In genomic region chr1:7229186-7229585, GRCh38 we compare ENCODE assay signal across 21 cellular contexts.
DNase-seq lines count a peak whose midpoint lies in the region; ATAC-seq, FAIRE-seq and TF ChIP-seq lines count a peak whose summit lies in the region.
"Had no signal": no experiment of that assay in that cellular context is flagged by ENCODE, and none has a peak within 500 bp of the region (broad histone marks: within the 10 kb centered on the region; RNA-seq: fewer than 3 reads in every experiment).

No MANE protein-coding gene starts in this region.

- peak overlapping the region; percentile 52 to 81; a peak in 5 of 6 replicates for H3K27ac ChIP-seq in A549
- no peak overlapping the region for H3K27ac ChIP-seq in Karpas-422 (ENCODE audit: low read length)
- no peak overlapping the region for H3K27ac ChIP-seq in colonic mucosa

- TF ChIP-seq EP300 in A549 (IDR thresholded peaks at IDR 0.05), result no peak

- no peak for TF ChIP-seq RAD21 in A549 (conservative IDR thresholded peaks at IDR 0.05 in 1 of 2, IDR thresholded peaks at IDR 0.05 in 1 of 2)

- H3K4me2 ChIP-seq in A549 (no peak overlapping the region), Karpas-422 (ENCODE audit: low read depth, low read length, poor library complexity, severe bottlenecking) (no peak overlapping the region)

- TF ChIP-seq CTCF in A549 (IDR thresholded peaks at IDR 0.05) (no peak), colonic mucosa (IDR thresholded peaks at IDR 0.05) (no peak)

- peak in 1 of 2 experiments; percentile 39; a peak in 1 of 6 replicates for ATAC-seq in A549
- ATAC-seq: Right ventricle myocardium inferior had no signal

- no peak for FAIRE-seq in A549 (lab: Jason Lieb, UNC)
- FAIRE-seq: A204.1, GM18507, GM19239, HTR-8/SVneo had no signal

- POLR2A ChIA-PET in A549 (lab: Yijun Ruan, JAX), result no interaction called here

- CTCF ChIA-PET in A549 (lab: Yijun Ruan, JAX), result interaction anchor here (1.3 to 1.6 kb wide), 2 partner anchors 9 to 186 kb away, joined by 3 to 6 read pairs; no protein-coding TSS in a partner anchor

- 70% methylated on average over 2 of the region's 4 CpGs for WGBS in A549 (ENCODE audit: missing lambda C conversion rate)

- H3K4me3 ChIP-seq in A549 (no peak overlapping the region), Karpas-422 (ENCODE audit: low read length) (no peak overlapping the region), colonic mucosa (no peak overlapping the region)

- no peak for TF ChIP-seq POLR2A in A549 (IDR thresholded peaks at IDR 0.05; ENCODE audit: low read length)

- no peak overlapping the region for H2AFZ ChIP-seq in Karpas-422 (ENCODE audit: low read length)

- intact Hi-C loops in colonic mucosa (cut with DNase I), result loop anchor here (10.0 kb wide), 1 partner anchor 306 kb away; no protein-coding TSS in a partner anchor

- peak; percentile 37 for DNase-seq in NCI-H146 (lab: John Stamatoyannopoulos, UW)
- DNase-seq in NCI-H146 treated with DMSO at 0.1 percent for 48 hours (lab: John Stamatoyannopoulos, UW; ENCODE audit: unreplicated experiment), result no peak
- no peak for DNase-seq in A549 (ENCODE audit: low read depth in 1 of 2, low spot score in 1 of 2)
- peak; percentile 34 for DNase-seq in Karpas-422
- DNase-seq in colonic mucosa, result peak; percentile 12
- DNase-seq in NCI-H2171 treated with DMSO at 0.1 percent for 48 hours (lab: John Stamatoyannopoulos, UW), result no peak
- DNase-seq in NK-92 (lab: John Stamatoyannopoulos, UW; ENCODE audit: unreplicated experiment), result no peak
- DNase-seq in kidney tubule cell (ENCODE audit: low spot score), result no peak
- DNase-seq: BE2C; Caco-2; CD4-positive, alpha-beta T cell; DMS 273 treated with DMSO at 0.1 percent for 48 hours; GDM1; NCI-H187 treated with DMSO at 0.1 percent for 48 hours; NCI-H2171; NCI-H446 treated with DMSO at 0.1 percent for 48 hours had no signal

- no peaks in the 10 kb centered on the region for H3K9me2 ChIP-seq in Karpas-422 (replicated peaks; ENCODE audit: insufficient read depth, low read length)

- no peaks in the 10 kb centered on the region for H3K79me2 ChIP-seq in Karpas-422 (ENCODE audit: low read length)

- H4K20me1 ChIP-seq in Karpas-422 (ENCODE audit: insufficient read depth, low read depth, low read length), result peaks cover 4% of the 10 kb centered on the region; the same call in 1 of the 2 replicates

- H3K4me1 ChIP-seq in A549 (peaks cover 23% of the 10 kb centered on the region), Karpas-422 (ENCODE audit: low read length) (peaks cover 9% of the 10 kb centered on the region), colonic mucosa (no peaks in the 10 kb centered on the region)
- H3K4me1 ChIP-seq: BE2C, Caco-2 had no signal

- H3K9me3 ChIP-seq in A549 (no peaks in the 10 kb centered on the region), Karpas-422 (ENCODE audit: low read length) (no peaks in the 10 kb centered on the region), colonic mucosa (no peaks in the 10 kb centered on the region)
- H3K9me3 ChIP-seq: BE2C, Caco-2 had no signal

- H3K27me3 ChIP-seq in Karpas-422 (ENCODE audit: low read length) (no peaks in the 10 kb centered on the region), colonic mucosa (no peaks in the 10 kb centered on the region)
- H3K27me3 ChIP-seq: BE2C had no signal

- H3K36me3 ChIP-seq in Karpas-422 (ENCODE audit: insufficient read depth, low read length), result no peaks in the 10 kb centered on the region
- H3K36me3 ChIP-seq in colonic mucosa, result no peaks in the 10 kb centered on the region
- H3K36me3 ChIP-seq: BE2C had no signal

- H3K9ac ChIP-seq in Karpas-422 (ENCODE audit: low read length) (no peak overlapping the region), colonic mucosa (ENCODE audit: low read depth in 2 of 2, low read length in 2 of 2) (no peak overlapping the region)

TF ChIP-seq in A549, 52 proteins besides CTCF, POLR2A, EP300 and RAD21:
- TF ChIP-seq TP53 (CRISPR knock-in tag; IDR thresholded peaks at IDR 0.05), result no peak
- TF ChIP-seq CEBPB (IDR thresholded peaks at IDR 0.05), result no peak
- TF ChIP-seq EHF (CRISPR knock-in tag; IDR thresholded peaks at IDR 0.05), result no peak
- TF ChIP-seq HOXB5 (CRISPR knock-in tag; IDR thresholded peaks at IDR 0.05), result no peak
- no peak for TF ChIP-seq MAZ (IDR thresholded peaks at IDR 0.05; ENCODE audit: borderline replicate concordance, low read depth, low read length)
- no peak for TF ChIP-seq SMC3 (IDR thresholded peaks at IDR 0.05)
- TF ChIP-seq USF2 (IDR thresholded peaks at IDR 0.05), result no peak
- no peak for TF ChIP-seq PBX3 (IDR thresholded peaks at IDR 0.05)
- no peak for TF ChIP-seq BHLHE40 (IDR thresholded peaks at IDR 0.05; ENCODE audit: low read depth, low read length)
- TF ChIP-seq HOXB13 (CRISPR knock-in tag; IDR thresholded peaks at IDR 0.05; ENCODE audit: low read depth), result no peak
- TF ChIP-seq ZC3H11A (IDR thresholded peaks at IDR 0.05), result no peak
- TF ChIP-seq, protein P1, sequence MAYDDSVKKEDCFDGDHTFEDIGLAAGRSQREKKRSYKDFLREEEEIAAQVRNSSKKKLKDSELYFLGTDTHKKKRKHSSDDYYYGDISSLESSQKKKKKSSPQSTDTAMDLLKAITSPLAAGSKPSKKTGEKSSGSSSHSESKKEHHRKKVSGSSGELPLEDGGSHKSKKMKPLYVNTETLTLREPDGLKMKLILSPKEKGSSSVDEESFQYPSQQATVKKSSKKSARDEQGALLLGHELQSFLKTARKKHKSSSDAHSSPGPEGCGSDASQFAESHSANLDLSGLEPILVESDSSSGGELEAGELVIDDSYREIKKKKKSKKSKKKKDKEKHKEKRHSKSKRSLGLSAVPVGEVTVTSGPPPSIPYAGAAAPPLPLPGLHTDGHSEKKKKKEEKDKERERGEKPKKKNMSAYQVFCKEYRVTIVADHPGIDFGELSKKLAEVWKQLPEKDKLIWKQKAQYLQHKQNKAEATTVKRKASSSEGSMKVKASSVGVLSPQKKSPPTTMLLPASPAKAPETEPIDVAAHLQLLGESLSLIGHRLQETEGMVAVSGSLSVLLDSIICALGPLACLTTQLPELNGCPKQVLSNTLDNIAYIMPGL (CRISPR knock-in tag; IDR thresholded peaks at IDR 0.05; ENCODE audit: borderline replicate concordance), result no peak
- TF ChIP-seq BCL3 (IDR thresholded peaks at IDR 0.05), result no peak
- TF ChIP-seq JUNB (IDR thresholded peaks at IDR 0.05), result no peak
- TF ChIP-seq SREBF2 (IDR thresholded peaks at IDR 0.05), result no peak
- TF ChIP-seq RARB (CRISPR knock-in tag; IDR thresholded peaks at IDR 0.05), result no peak
- TF ChIP-seq MYC (IDR thresholded peaks at IDR 0.05; ENCODE audit: borderline replicate concordance, low read length), result no peak
- TF ChIP-seq ZSCAN20 (CRISPR knock-in tag; IDR thresholded peaks at IDR 0.05), result no peak
- TF ChIP-seq TFCP2L1 (CRISPR knock-in tag; IDR thresholded peaks at IDR 0.05), result no peak

Comparison
In these comparisons a context has a peak if more than half of its experiments do, and no peak if none do; other contexts are left out.
1. DNase-seq: peak in NCI-H146 (single experiment), Karpas-422 (single experiment) and colonic mucosa (single experiment); none in NCI-H146 treated with DMSO at 0.1 percent for 48 hours (single experiment), A549 (0 of 2), NCI-H2171 treated with DMSO at 0.1 percent for 48 hours (single experiment), NK-92 (single experiment) and kidney tubule cell (single experiment).
2. H3K27ac ChIP-seq: peak in A549 (2 of 2); none in Karpas-422 (single experiment) and colonic mucosa (single experiment).